In genomic region chr1:34816778-34817177, GRCh38 we compare ENCODE assay signal across 34 cellular contexts. TPM values are rescaled to one million over a fixed set of nuclear protein-coding genes. Genes with fewer than 3 reads are reported as not detected.
"Had no signal": no experiment of that assay in that cellular context is flagged by ENCODE, and none has a peak within 500 bp of the region (broad histone marks: within the 10 kb centered on the region; RNA-seq: fewer than 3 reads in every experiment).

No MANE protein-coding gene starts in this region.

- H3K27ac Mint-ChIP-seq: activated CD4-positive, alpha-beta memory T cell treated with anti-CD3 and anti-CD28 coated beads, Interleukin-2, amount 10 ng/mL, durations not matched to agents 7 days and 5 days; activated CD8-positive, alpha-beta memory T cell treated with anti-CD3 and anti-CD28 coated beads, Interleukin-2, amount 10 ng/mL, durations not matched to agents 7 days and 5 days; activated naive CD4-positive, alpha-beta T cell treated with anti-CD3 and anti-CD28 coated beads, Interleukin-2, amount 50 U/mL, for 24 hours; activated naive CD8-positive, alpha-beta T cell treated with anti-CD3 and anti-CD28 coated beads, Interleukin-2, amount 10 ng/mL, durations not matched to agents 7 days and 5 days; activated T-cell treated with anti-CD3 and anti-CD28 coated beads, Interleukin-2, amount 50 U/mL, for 72 hours; activated T-helper 17 cell treated with anti-CD3 and anti-CD28 coated beads, Interleukin-2, amount 50 U/mL, for 72 hours; T-helper 1 cell treated with Interleukin-12 subunit alpha and Interleukin-12 subunit beta and Interleukin-4 antibody, amounts not matched to agents 30 μg/mL and 1 μg/mL, for 36 hours; T-helper 2 cell treated with Interferon-gamma antibody and Interleukin-4, amounts not matched to agents 5 μg/mL and 100 μg/mL, for 36 hours; WTC11 had no signal

- H3K36me3 Mint-ChIP-seq: activated CD8-positive, alpha-beta memory T cell treated with anti-CD3 and anti-CD28 coated beads, Interleukin-2, amount 10 ng/mL, durations not matched to agents 7 days and 5 days; WTC11 had no signal

- H3K27ac ChIP-seq: SJCRH30, SK-N-MC had no signal

- H3K4me1 ChIP-seq: SJCRH30 had no signal

- H3K4me3 ChIP-seq: MG63, SJCRH30, SK-N-MC had no signal

- H3K27me3 Mint-ChIP-seq: activated CD8-positive, alpha-beta memory T cell treated with anti-CD3 and anti-CD28 coated beads, Interleukin-2, amount 10 ng/mL, durations not matched to agents 7 days and 5 days; activated naive CD4-positive, alpha-beta T cell treated with anti-CD3 and anti-CD28 coated beads, Interleukin-2, amount 50 U/mL, for 24 hours; activated T-helper 17 cell treated with anti-CD3 and anti-CD28 coated beads, Interleukin-2, amount 50 U/mL, for 72 hours; brain had no signal

- H3K4me3 Mint-ChIP-seq: activated CD4-positive, alpha-beta memory T cell treated with anti-CD3 and anti-CD28 coated beads, Interleukin-2, amount 10 ng/mL, durations not matched to agents 7 days and 5 days; activated CD8-positive, alpha-beta memory T cell treated with anti-CD3 and anti-CD28 coated beads, Interleukin-2, amount 10 ng/mL, durations not matched to agents 7 days and 5 days; activated naive CD4-positive, alpha-beta T cell treated with anti-CD3 and anti-CD28 coated beads, Interleukin-2, amount 50 U/mL, for 24 hours; activated naive CD8-positive, alpha-beta T cell treated with anti-CD3 and anti-CD28 coated beads, Interleukin-2, amount 10 ng/mL, durations not matched to agents 7 days and 5 days; activated T-cell treated with anti-CD3 and anti-CD28 coated beads, Interleukin-2, amount 50 U/mL, for 72 hours; activated T-helper 17 cell treated with anti-CD3 and anti-CD28 coated beads, Interleukin-2, amount 50 U/mL, for 72 hours; brain; T-helper 1 cell treated with Interleukin-12 subunit alpha and Interleukin-12 subunit beta and Interleukin-4 antibody, amounts not matched to agents 30 μg/mL and 1 μg/mL, for 36 hours; T-helper 2 cell treated with Interferon-gamma antibody and Interleukin-4, amounts not matched to agents 5 μg/mL and 100 μg/mL, for 36 hours; WTC11 had no signal

- H3K27me3 ChIP-seq: MG63 had no signal

- H3K9me3 Mint-ChIP-seq: activated CD4-positive, alpha-beta memory T cell treated with anti-CD3 and anti-CD28 coated beads, Interleukin-2, amount 10 ng/mL, durations not matched to agents 7 days and 5 days; activated naive CD4-positive, alpha-beta T cell treated with anti-CD3 and anti-CD28 coated beads, Interleukin-2, amount 50 U/mL, for 24 hours; activated naive CD8-positive, alpha-beta T cell treated with anti-CD3 and anti-CD28 coated beads, Interleukin-2, amount 10 ng/mL, durations not matched to agents 7 days and 5 days; activated T-cell treated with anti-CD3 and anti-CD28 coated beads, Interleukin-2, amount 50 U/mL, for 72 hours; activated T-helper 17 cell treated with anti-CD3 and anti-CD28 coated beads, Interleukin-2, amount 50 U/mL, for 72 hours; T-helper 1 cell treated with Interleukin-12 subunit alpha and Interleukin-12 subunit beta and Interleukin-4 antibody, amounts not matched to agents 30 μg/mL and 1 μg/mL, for 36 hours; WTC11 had no signal

- ATAC-seq: activated CD4-positive, CD25-positive, alpha-beta regulatory T cell treated with anti-CD3 and anti-CD28 coated beads, Interleukin-2, amount 50 U/mL, for 24 hours; activated CD8-positive, alpha-beta memory T cell treated with anti-CD3 and anti-CD28 coated beads, Interleukin-2, amount 10 ng/mL, durations not matched to agents 7 days and 5 days; activated T-cell treated with anti-CD3 and anti-CD28 coated beads, Interleukin-2, amount 50 U/mL, for 72 hours; activated T-helper 17 cell treated with anti-CD3 and anti-CD28 coated beads, Interleukin-2, amount 50 U/mL, for 72 hours; Panc1; WTC11 had no signal

- H3K36me3 ChIP-seq: MG63, SJCRH30 had no signal

- H3K4me1 Mint-ChIP-seq: activated CD4-positive, alpha-beta memory T cell treated with anti-CD3 and anti-CD28 coated beads, Interleukin-2, amount 10 ng/mL, durations not matched to agents 7 days and 5 days; activated CD8-positive, alpha-beta memory T cell treated with anti-CD3 and anti-CD28 coated beads, Interleukin-2, amount 10 ng/mL, durations not matched to agents 7 days and 5 days; activated naive CD4-positive, alpha-beta T cell treated with anti-CD3 and anti-CD28 coated beads, Interleukin-2, amount 50 U/mL, for 24 hours; activated T-helper 17 cell treated with anti-CD3 and anti-CD28 coated beads, Interleukin-2, amount 50 U/mL, for 72 hours had no signal

- DNase-seq: activated CD4-positive, alpha-beta memory T cell treated with anti-CD3 and anti-CD28 coated beads, Interleukin-2, amount 10 ng/mL, durations not matched to agents 7 days and 5 days; activated CD4-positive, alpha-beta T cell treated with anti-CD3 and anti-CD28 coated beads for 4 hours; activated CD8-positive, alpha-beta memory T cell treated with anti-CD3 and anti-CD28 coated beads for 24 hours; activated CD8-positive, alpha-beta memory T cell treated with anti-CD3 and anti-CD28 coated beads, Interleukin-2, amount 10 ng/mL, durations not matched to agents 7 days and 5 days; activated effector memory CD4-positive, alpha-beta T cell treated with anti-CD3 and anti-CD28 coated beads, Interleukin-2, amount 50 U/mL, for 16 hours; activated naive CD4-positive, alpha-beta T cell; activated naive CD8-positive, alpha-beta T cell treated with anti-CD3 and anti-CD28 coated beads, Interleukin-2, amount 10 ng/mL, durations not matched to agents 7 days and 5 days; activated T-cell treated with anti-CD3 and anti-CD28 coated beads, Interleukin-2, amount 50 U/mL, for 1 hour; activated T-cell treated with anti-CD3 and anti-CD28 coated beads, Interleukin-2, amount 50 U/mL, for 72 hours; amygdala; Kasumi-1; KG1; MG63; NCI-H1048; NCI-H1105 treated with DMSO at 0.1 percent for 48 hours; NCI-H1436; NCI-H1694; NCI-H1930; NCI-H345; NCI-H524 treated with DMSO at 0.1 percent for 48 hours; SHP77; SJCRH30 had no signal

- H3K9me3 ChIP-seq: MG63 had no signal

RNA-seq across cellular contexts. Expression of gene GJA4, which starts 24.0 kb away (rescaled TPM):
- total RNA-seq: activated CD4-positive, alpha-beta memory T cell treated with anti-CD3 and anti-CD28 coated beads, Interleukin-2, amount 10 ng/mL, durations not matched to agents 7 days and 5 days; activated CD8-positive, alpha-beta memory T cell treated with anti-CD3 and anti-CD28 coated beads, Interleukin-2, amount 10 ng/mL, durations not matched to agents 7 days and 5 days; activated naive CD8-positive, alpha-beta T cell treated with anti-CD3 and anti-CD28 coated beads, Interleukin-2, amount 10 ng/mL, durations not matched to agents 7 days and 5 days; activated T-helper 17 cell treated with anti-CD3 and anti-CD28 coated beads, Interleukin-2, amount 50 U/mL, for 72 hours; bronchial epithelial cell; NCI-H460; RPMI7951; SJCRH30 had no signal

RNA-seq across cellular contexts. Expression of gene GJB3, which starts 35.8 kb away (rescaled TPM):
- total RNA-seq: activated CD4-positive, alpha-beta memory T cell treated with anti-CD3 and anti-CD28 coated beads, Interleukin-2, amount 10 ng/mL, durations not matched to agents 7 days and 5 days; activated CD8-positive, alpha-beta memory T cell treated with anti-CD3 and anti-CD28 coated beads, Interleukin-2, amount 10 ng/mL, durations not matched to agents 7 days and 5 days; activated naive CD8-positive, alpha-beta T cell treated with anti-CD3 and anti-CD28 coated beads, Interleukin-2, amount 10 ng/mL, durations not matched to agents 7 days and 5 days; activated T-cell treated with anti-CD3 and anti-CD28 coated beads, Interleukin-2, amount 50 U/mL, for 72 hours; activated T-helper 17 cell treated with anti-CD3 and anti-CD28 coated beads, Interleukin-2, amount 50 U/mL, for 72 hours; NCI-H460; RPMI7951; SJCRH30 had no signal

RNA-seq across cellular contexts. Expression of gene GJB4, which starts 57.2 kb away (rescaled TPM):
- total RNA-seq: activated CD4-positive, alpha-beta memory T cell treated with anti-CD3 and anti-CD28 coated beads, Interleukin-2, amount 10 ng/mL, durations not matched to agents 7 days and 5 days; activated CD8-positive, alpha-beta memory T cell treated with anti-CD3 and anti-CD28 coated beads, Interleukin-2, amount 10 ng/mL, durations not matched to agents 7 days and 5 days; activated naive CD8-positive, alpha-beta T cell treated with anti-CD3 and anti-CD28 coated beads, Interleukin-2, amount 10 ng/mL, durations not matched to agents 7 days and 5 days; activated T-cell treated with anti-CD3 and anti-CD28 coated beads, Interleukin-2, amount 50 U/mL, for 72 hours; activated T-helper 17 cell treated with anti-CD3 and anti-CD28 coated beads, Interleukin-2, amount 50 U/mL, for 72 hours; NCI-H460; RPMI7951; SJCRH30 had no signal
